1 cellular context compared by ENCODE assay signal in genomic region chr1:203177471-203178039, GRCh38.
TF ChIP-seq lines count a peak whose summit lies in the region.

No MANE protein-coding gene starts in this region.

TF ChIP-seq in IMR-90, 13 proteins besides CTCF, POLR2A, EP300 and RAD21 (continued from another document):
- TF ChIP-seq ELK1 (IDR thresholded peaks at IDR 0.05; ENCODE audit: borderline replicate concordance, low read depth, low read length): no peak
- TF ChIP-seq NFE2L2 (IDR thresholded peaks at IDR 0.05; ENCODE audit: low read depth, low read length): no peak
- no peak for TF ChIP-seq CHD1 (IDR thresholded peaks at IDR 0.05; ENCODE audit: low read depth, low read length)
- no peak for TF ChIP-seq RFX5 (IDR thresholded peaks at IDR 0.05; ENCODE audit: low read depth, low read length)
- no peak for TF ChIP-seq MAFK (IDR thresholded peaks at IDR 0.05; ENCODE audit: low read depth, low read length)
- 0 out of 2 replicates have a peak, but pooled peaks have one; percentile 25 for TF ChIP-seq MAZ (IDR thresholded peaks at IDR 0.05; ENCODE audit: borderline replicate concordance, low read depth, low read length)
